Comparison of ENCODE assay signal across 18 cellular contexts in genomic region chr5:156259618-156260017, GRCh38.
"Had no signal": no experiment of that assay in that cellular context is flagged by ENCODE, and none has a peak within 500 bp of the region (broad histone marks: within the 10 kb centered on the region; RNA-seq: fewer than 3 reads in every experiment).

No MANE protein-coding gene starts in this region.

- DNase-seq: activated CD4-positive, alpha-beta T cell treated with anti-CD3 and anti-CD28 coated beads, Interleukin-2, amount 10 ng/mL, durations not matched to agents 7 days and 5 days; activated CD8-positive, alpha-beta T cell treated with anti-CD3 and anti-CD28 coated beads, Interleukin-2, amount 10 ng/mL, durations not matched to agents 7 days and 5 days; activated naive CD4-positive, alpha-beta T cell treated with Interleukin-2 at 50 U/mL for 16 hours; activated naive CD8-positive, alpha-beta T cell treated with anti-CD3 and anti-CD28 coated beads, Interleukin-2, amount 10 ng/mL, durations not matched to agents 7 days and 5 days; activated T-cell treated with anti-CD3 and anti-CD28 coated beads, Interleukin-2, amount 50 U/mL, for 24 hours; amygdala; dorsolateral prefrontal cortex; endodermal cell; foreskin melanocyte; glutamatergic neuron; kidney; left lung; stimulated activated CD4-positive, alpha-beta T cell treated with anti-CD3 and anti-CD28 coated beads, Interleukin-2, amount 100 ng/mL, for 24 hours; stimulated activated naive CD8-positive, alpha-beta T cell treated with anti-CD3 and anti-CD28 coated beads, Interleukin-15, Interleukin-2, amounts not matched to agents 100 U/mL and 50 U/mL, for 24 hours; substantia nigra; T1000; tibial artery had no signal

- ATAC-seq: activated CD4-positive, CD25-positive, alpha-beta regulatory T cell treated with anti-CD3 and anti-CD28 coated beads, Interleukin-2, amount 50 U/mL, for 24 hours; activated CD8-positive, alpha-beta T cell treated with anti-CD3 and anti-CD28 coated beads, Interleukin-2, amount 10 ng/mL, durations not matched to agents 7 days and 5 days; left lung; stimulated activated naive CD8-positive, alpha-beta T cell treated with anti-CD3 and anti-CD28 coated beads, Interleukin-15, Interleukin-2, amounts not matched to agents 100 U/mL and 50 U/mL, for 24 hours had no signal
